14 cellular contexts compared by ENCODE assay signal in the genomic region with DNA sequence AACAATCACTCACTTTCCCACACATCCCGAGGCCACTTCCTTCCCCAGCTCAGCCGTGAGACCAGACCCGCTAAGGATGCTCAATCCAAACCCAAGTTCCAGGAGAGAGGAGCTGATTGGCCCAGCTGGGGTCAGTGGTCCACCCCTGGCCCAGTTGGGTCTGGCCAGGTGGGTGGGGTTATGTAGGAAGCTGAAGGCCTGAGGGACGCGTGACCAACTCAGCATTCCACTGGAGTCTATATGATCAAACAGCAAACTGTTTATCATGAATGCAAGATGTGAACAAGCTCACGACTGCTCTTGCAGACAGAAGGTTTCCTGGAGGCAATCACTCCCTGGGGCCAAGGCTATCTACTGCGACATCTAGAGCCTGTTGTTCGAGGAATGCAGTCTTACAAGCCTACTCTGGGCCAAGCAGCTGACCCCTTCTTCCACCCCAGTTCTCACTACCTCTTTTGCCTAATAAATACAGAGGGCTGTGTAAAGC. TPM values are rescaled to one million over a fixed set of nuclear protein-coding genes. Genes with fewer than 3 reads are reported as not detected.
DNase-seq lines count a peak whose midpoint lies in the region; ATAC-seq lines count a peak whose summit lies in the region.
"Had no signal": no experiment of that assay in that cellular context is flagged by ENCODE, and none has a peak within 500 bp of the region (broad histone marks: within the 10 kb centered on the region; RNA-seq: fewer than 3 reads in every experiment).

No MANE protein-coding gene starts in this region.

- CTCF ChIA-PET in activated naive CD4-positive, alpha-beta T cell treated with anti-CD3 and anti-CD28 coated beads for 36 hours (lab: Charles Lee): interaction anchor here (0.7 to 4.9 kb wide), 10 partner anchors 14 to 251 kb away, joined by 3 to 32 read pairs (median 3); no protein-coding TSS in a partner anchor

- H3K36me3 Mint-ChIP-seq in activated naive CD4-positive, alpha-beta T cell treated with anti-CD3 and anti-CD28 coated beads for 36 hours (ENCODE audit: low read depth): no peaks in the 10 kb centered on the region
- H3K36me3 Mint-ChIP-seq in IgD-negative memory B cell: no peaks in the 10 kb centered on the region
- H3K36me3 Mint-ChIP-seq in central memory CD8-positive, alpha-beta T cell (ENCODE audit: insufficient read depth): peaks cover 8% of the 10 kb centered on the region
- no peaks in the 10 kb centered on the region for H3K36me3 Mint-ChIP-seq in stimulated activated memory B cell treated with anti-CD40 and anti-IgM and Interleukin-4, amounts not matched to agents 10 μg/mL and 1 μg/mL and 100 μg/mL, for 72 hours

- H3K27ac Mint-ChIP-seq in activated naive CD4-positive, alpha-beta T cell treated with anti-CD3 and anti-CD28 coated beads for 36 hours: peak overlapping the region; percentile 25
- peak overlapping the region in 2 of 3 donors; percentile 38 to 73 for H3K27ac Mint-ChIP-seq in IgD-negative memory B cell
- peak overlapping the region; percentile 81 for H3K27ac Mint-ChIP-seq in central memory CD8-positive, alpha-beta T cell (ENCODE audit: low read depth)
- peak overlapping the region; percentile 84 for H3K27ac Mint-ChIP-seq in stimulated activated memory B cell treated with anti-CD40 and anti-IgM and Interleukin-4, amounts not matched to agents 10 μg/mL and 1 μg/mL and 100 μg/mL, for 72 hours

- H3K4me1 Mint-ChIP-seq in activated naive CD4-positive, alpha-beta T cell treated with anti-CD3 and anti-CD28 coated beads for 36 hours (ENCODE audit: low read depth): peaks cover 28% of the 10 kb centered on the region
- peaks cover 17 to 19% (median 18%) of the 10 kb centered on the region in 3 donors for H3K4me1 Mint-ChIP-seq in IgD-negative memory B cell
- H3K4me1 Mint-ChIP-seq in central memory CD8-positive, alpha-beta T cell: peaks cover 12% of the 10 kb centered on the region
- H3K4me1 Mint-ChIP-seq in stimulated activated memory B cell treated with anti-CD40 and anti-IgM and Interleukin-4, amounts not matched to agents 10 μg/mL and 1 μg/mL and 100 μg/mL, for 72 hours: peaks cover 42% of the 10 kb centered on the region

- no peaks in the 10 kb centered on the region for H3K27me3 Mint-ChIP-seq in activated naive CD4-positive, alpha-beta T cell treated with anti-CD3 and anti-CD28 coated beads for 36 hours (ENCODE audit: low read depth)
- H3K27me3 Mint-ChIP-seq in IgD-negative memory B cell: no peaks in the 10 kb centered on the region
- H3K27me3 Mint-ChIP-seq in central memory CD8-positive, alpha-beta T cell: no peaks in the 10 kb centered on the region
- no peaks in the 10 kb centered on the region for H3K27me3 Mint-ChIP-seq in stimulated activated memory B cell treated with anti-CD40 and anti-IgM and Interleukin-4, amounts not matched to agents 10 μg/mL and 1 μg/mL and 100 μg/mL, for 72 hours
- H3K27me3 Mint-ChIP-seq: stimulated activated naive B cell treated with anti-CD40 and anti-IgM and Interleukin-4, amounts not matched to agents 10 μg/mL and 1 μg/mL and 100 μg/mL, for 72 hours had no signal

- no peak overlapping the region for H3K4me3 Mint-ChIP-seq in activated naive CD4-positive, alpha-beta T cell treated with anti-CD3 and anti-CD28 coated beads for 36 hours
- H3K4me3 Mint-ChIP-seq in IgD-negative memory B cell: peak overlapping the region in 2 of 4 donors; percentile 37 to 91
- H3K4me3 Mint-ChIP-seq in central memory CD8-positive, alpha-beta T cell: no peak overlapping the region
- H3K4me3 Mint-ChIP-seq in stimulated activated memory B cell treated with anti-CD40 and anti-IgM and Interleukin-4, amounts not matched to agents 10 μg/mL and 1 μg/mL and 100 μg/mL, for 72 hours: no peak overlapping the region

- no peaks in the 10 kb centered on the region for H3K9me3 Mint-ChIP-seq in activated naive CD4-positive, alpha-beta T cell treated with anti-CD3 and anti-CD28 coated beads for 36 hours
- H3K9me3 Mint-ChIP-seq in IgD-negative memory B cell: no peaks in the 10 kb centered on the region
- no peaks in the 10 kb centered on the region for H3K9me3 Mint-ChIP-seq in central memory CD8-positive, alpha-beta T cell
- no peaks in the 10 kb centered on the region for H3K9me3 Mint-ChIP-seq in stimulated activated memory B cell treated with anti-CD40 and anti-IgM and Interleukin-4, amounts not matched to agents 10 μg/mL and 1 μg/mL and 100 μg/mL, for 72 hours
- H3K9me3 Mint-ChIP-seq: stimulated activated naive B cell treated with anti-CD40 and anti-IgM and Interleukin-4, amounts not matched to agents 10 μg/mL and 1 μg/mL and 100 μg/mL, for 72 hours had no signal

- no peak for DNase-seq in activated naive CD4-positive, alpha-beta T cell treated with anti-CD3 and anti-CD28 coated beads for 36 hours
- DNase-seq in activated naive CD4-positive, alpha-beta T cell (lab: John Stamatoyannopoulos, UW): no peak
- no peak for DNase-seq in central memory CD8-positive, alpha-beta T cell (ENCODE audit: low spot score in 2 of 2)
- DNase-seq in NK-92 treated with Interleukin-12 subunit alpha and Interleukin-12 subunit beta, amount 100 ng/mL, for 24 hours (lab: John Stamatoyannopoulos, UW): no peak
- DNase-seq in inferior parietal cortex (ENCODE audit: extremely low spot score): no peak
- no peak for DNase-seq in COR-L47 (lab: John Stamatoyannopoulos, UW)
- DNase-seq: activated naive CD4-positive, alpha-beta T cell treated with anti-CD3 and anti-CD28 coated beads, Interleukin-2, amount 50 U/mL, for 16 hours; left cardiac atrium; NCI-H1436; NCI-H2227 treated with DMSO at 0.1 percent for 48 hours; SHP77; stimulated activated naive B cell treated with anti-CD40 and anti-IgM and Interleukin-4, amounts not matched to agents 10 μg/mL and 1 μg/mL and 100 μg/mL, for 72 hours had no signal

- no peak for ATAC-seq in central memory CD8-positive, alpha-beta T cell (replicated peaks; ENCODE audit: extremely low read depth, poor library complexity, severe bottlenecking)
- no peak for ATAC-seq in stimulated activated memory B cell treated with anti-CD40 and anti-IgM and Interleukin-4, amounts not matched to agents 10 μg/mL and 1 μg/mL and 100 μg/mL, for 72 hours

- intact Hi-C loops in activated naive CD4-positive, alpha-beta T cell treated with anti-CD3 and anti-CD28 coated beads for 36 hours (cut with micrococcal nuclease): no loop called here

RNA-seq across cellular contexts. Expression of a gene that starts 4.9 kb away (rescaled TPM):
- 10 to 100 TPM; 55.9 to 59.9 TPM for total RNA-seq in activated naive CD4-positive, alpha-beta T cell treated with anti-CD3 and anti-CD28 coated beads for 36 hours
- 40.8 TPM for polyA plus RNA-seq in IgD-negative memory B cell

Comparison
In these comparisons a context has a peak if more than half of its experiments do, and no peak if none do; other contexts are left out.
1. H3K27ac Mint-ChIP-seq: peak in every context shown above with its lines; median percentile 84 in stimulated activated memory B cell treated with anti-CD40 and anti-IgM and Interleukin-4, amounts not matched to agents 10 μg/mL and 1 μg/mL and 100 μg/mL, for 72 hours; 81 in central memory CD8-positive, alpha-beta T cell; 56 in IgD-negative memory B cell; 25 in activated naive CD4-positive, alpha-beta T cell treated with anti-CD3 and anti-CD28 coated beads for 36 hours.